In genomic region chr1:167473761-167474160, GRCh38 we compare ENCODE assay signal across 15 cellular contexts. TPM values are rescaled to one million over a fixed set of nuclear protein-coding genes. Genes with fewer than 3 reads are reported as not detected.
DNase-seq lines count a peak whose midpoint lies in the region; ATAC-seq and TF ChIP-seq lines count a peak whose summit lies in the region.
"Had no signal": no experiment of that assay in that cellular context is flagged by ENCODE, and none has a peak within 500 bp of the region (broad histone marks: within the 10 kb centered on the region; RNA-seq: fewer than 3 reads in every experiment).

No MANE protein-coding gene starts in this region.

- H3K36me3 Mint-ChIP-seq in CD4-positive, CD25-positive, alpha-beta regulatory T cell, result peaks cover 29% of the 10 kb centered on the region
- H3K36me3 Mint-ChIP-seq in activated T-cell treated with anti-CD3 and anti-CD28 coated beads, Interleukin-2, amount 50 U/mL, for 24 hours (ENCODE audit: low read depth), result peaks cover 65% of the 10 kb centered on the region
- peaks cover 13 to 44% (median 32%) of the 10 kb centered on the region in 3 donors for H3K36me3 Mint-ChIP-seq in immature natural killer cell
- H3K36me3 Mint-ChIP-seq: mesothelial cell of epicardium had no signal

- intact Hi-C loops in cardiac septum (cut with DNase I) (no loop called here), colonic mucosa (cut with DNase I) (no loop called here)

- no peaks in the 10 kb centered on the region for H3K27me3 ChIP-seq in CD4-positive, CD25-positive, alpha-beta regulatory T cell (ENCODE audit: control insufficient read depth, insufficient read depth, low read length)
- H3K27me3 ChIP-seq in HAP-1 (ENCODE audit: low read depth) (no peaks in the 10 kb centered on the region), colonic mucosa (no peaks in the 10 kb centered on the region)

- H3K9me3 Mint-ChIP-seq in CD4-positive, CD25-positive, alpha-beta regulatory T cell, result no peaks in the 10 kb centered on the region
- H3K9me3 Mint-ChIP-seq in activated T-cell treated with anti-CD3 and anti-CD28 coated beads, Interleukin-2, amount 50 U/mL, for 24 hours, result no peaks in the 10 kb centered on the region
- no peaks in the 10 kb centered on the region for H3K9me3 Mint-ChIP-seq in immature natural killer cell

- peak overlapping the region; percentile 78 to 98 (median 90) for H3K27ac Mint-ChIP-seq in CD4-positive, CD25-positive, alpha-beta regulatory T cell
- peak overlapping the region; percentile 90 for H3K27ac Mint-ChIP-seq in activated T-cell treated with anti-CD3 and anti-CD28 coated beads, Interleukin-2, amount 50 U/mL, for 24 hours
- H3K27ac Mint-ChIP-seq in immature natural killer cell, result peak overlapping the region; percentile 90 to 98 (median 94)
- H3K27ac Mint-ChIP-seq: mesothelial cell of epicardium had no signal

- H3K9me3 ChIP-seq in CD4-positive, CD25-positive, alpha-beta regulatory T cell (ENCODE audit: control insufficient read depth in 2 of 2, low read length in 2 of 2), result no peaks in the 10 kb centered on the region
- H3K9me3 ChIP-seq in HAP-1 (no peaks in the 10 kb centered on the region), colonic mucosa (no peaks in the 10 kb centered on the region)

- peaks cover 34% of the 10 kb centered on the region for H3K36me3 ChIP-seq in CD4-positive, CD25-positive, alpha-beta regulatory T cell (ENCODE audit: control insufficient read depth, insufficient read depth, low read length)
- H3K36me3 ChIP-seq in HAP-1 (replicated peaks), result no peaks in the 10 kb centered on the region
- no peaks in the 10 kb centered on the region for H3K36me3 ChIP-seq in colonic mucosa

- H3K27me3 Mint-ChIP-seq in CD4-positive, CD25-positive, alpha-beta regulatory T cell, result no peaks in the 10 kb centered on the region
- no peaks in the 10 kb centered on the region for H3K27me3 Mint-ChIP-seq in activated T-cell treated with anti-CD3 and anti-CD28 coated beads, Interleukin-2, amount 50 U/mL, for 24 hours
- peaks cover 26 to 62% (median 57%) of the 10 kb centered on the region in 3 donors for H3K27me3 Mint-ChIP-seq in immature natural killer cell (ENCODE audit: low read depth in 3 of 3)

- peaks cover 43 to 95% (median 68%) of the 10 kb centered on the region in 4 donors for H3K4me1 Mint-ChIP-seq in CD4-positive, CD25-positive, alpha-beta regulatory T cell
- peaks cover 90% of the 10 kb centered on the region for H3K4me1 Mint-ChIP-seq in activated T-cell treated with anti-CD3 and anti-CD28 coated beads, Interleukin-2, amount 50 U/mL, for 24 hours (ENCODE audit: low read depth)
- H3K4me1 Mint-ChIP-seq in immature natural killer cell, result peaks cover 95 to 100% of the 10 kb centered on the region in 2 donors

- peak overlapping the region; percentile 72 for H3K4me3 ChIP-seq in CD4-positive, CD25-positive, alpha-beta regulatory T cell (ENCODE audit: low read depth, low read length)
- H3K4me3 ChIP-seq in Jurkat, Clone E6-1 (ENCODE audit: low read length), result peak overlapping the region; percentile 46
- H3K4me3 ChIP-seq in HAP-1 (no peak overlapping the region), colonic mucosa (no peak overlapping the region)

- peak; percentile 50 to 51 for ATAC-seq in CD4-positive, CD25-positive, alpha-beta regulatory T cell (ENCODE audit: low read depth in 2 of 2)

- peak overlapping the region; percentile 74 for H3K27ac ChIP-seq in CD4-positive, CD25-positive, alpha-beta regulatory T cell (ENCODE audit: insufficient read depth, low read length, poor library complexity, severe bottlenecking)
- H3K27ac ChIP-seq in colonic mucosa, result no peak overlapping the region

- peaks cover 89% of the 10 kb centered on the region for H3K4me1 ChIP-seq in CD4-positive, CD25-positive, alpha-beta regulatory T cell (ENCODE audit: control insufficient read depth, insufficient read depth, low read length, poor library complexity, severe bottlenecking)
- H3K4me1 ChIP-seq in HAP-1 (peaks cover 7% of the 10 kb centered on the region; the same call in 1 of the 2 replicates), colonic mucosa (no peaks in the 10 kb centered on the region)

- DNase-seq in CD4-positive, CD25-positive, alpha-beta regulatory T cell, result peak in 2 of 3 donors; percentile 33 to 52
- no peak for DNase-seq in Jurkat, Clone E6-1 (ENCODE audit: low read depth, low spot score)
- DNase-seq in activated T-cell treated with anti-CD3 and anti-CD28 coated beads, Interleukin-2, amount 50 U/mL, for 24 hours, result peak; percentile 37
- peak; percentile 43 to 58 (median 54) for DNase-seq in immature natural killer cell
- DNase-seq in cardiac septum (ENCODE audit: low spot score), result no peak
- DNase-seq in HAP-1 (ENCODE audit: low spot score in 2 of 2), result no peak
- DNase-seq in colonic mucosa, result no peak
- no peak for DNase-seq in NCI-H226
- DNase-seq: activated CD4-positive, alpha-beta T cell treated with anti-CD3 and anti-CD28 coated beads for 1 hour; GOT3; hippocampal formation; KG1; NCI-H2171; right cardiac atrium had no signal

- peak overlapping the region; percentile 79 to 87 (median 82) for H3K4me3 Mint-ChIP-seq in CD4-positive, CD25-positive, alpha-beta regulatory T cell
- H3K4me3 Mint-ChIP-seq in activated T-cell treated with anti-CD3 and anti-CD28 coated beads, Interleukin-2, amount 50 U/mL, for 24 hours, result peak overlapping the region; percentile 57
- H3K4me3 Mint-ChIP-seq in immature natural killer cell, result peak overlapping the region; percentile 83 to 88 (median 87)
- H3K4me3 Mint-ChIP-seq: mesothelial cell of epicardium had no signal

- no peak overlapping the region for H3K9ac ChIP-seq in colonic mucosa (ENCODE audit: low read depth in 2 of 2, low read length in 2 of 2)

- in situ Hi-C loops in HAP-1 (cut with MboI; ENCODE audit: low sequenced_read_pairs), result no loop called here

- no peak for TF ChIP-seq CTCF in colonic mucosa (IDR thresholded peaks at IDR 0.05)

RNA-seq across cellular contexts. Expression of gene CD247, which starts 44.6 kb away (rescaled TPM):
- 410 TPM for total RNA-seq in CD4-positive, CD25-positive, alpha-beta regulatory T cell
- polyA plus RNA-seq in CD4-positive, CD25-positive, alpha-beta regulatory T cell, result 100 to 1,000 TPM; 412 to 718 (median 486) TPM
- 109 TPM for polyA plus RNA-seq in Jurkat, Clone E6-1 (2012; ENCODE audit: insufficient read depth, insufficient read length)
- polyA plus RNA-seq in immature natural killer cell, result 1,000 to 10,000 TPM; 1,122 to 1,466 (median 1,335) TPM
- total RNA-seq in cardiac septum, result 0.57 TPM
- total RNA-seq in colonic mucosa, result 1 to 10 TPM; 2.6 to 4.9 TPM

Comparison
In these comparisons a context has a peak if more than half of its experiments do, and no peak if none do; other contexts are left out.
1. DNase-seq: peak in CD4-positive, CD25-positive, alpha-beta regulatory T cell (2 of 3), activated T-cell treated with anti-CD3 and anti-CD28 coated beads, Interleukin-2, amount 50 U/mL, for 24 hours (single experiment) and immature natural killer cell (3 of 3); none in Jurkat, Clone E6-1 (single experiment), cardiac septum (single experiment), HAP-1 (0 of 2), colonic mucosa (single experiment) and NCI-H226 (single experiment).
2. H3K4me3 ChIP-seq: peak in CD4-positive, CD25-positive, alpha-beta regulatory T cell (single experiment) and Jurkat, Clone E6-1 (single experiment); none in HAP-1 (single experiment) and colonic mucosa (single experiment).
3. RNA of gene CD247, which starts 44.6 kb away (total RNA-seq): 410 TPM in CD4-positive, CD25-positive, alpha-beta regulatory T cell (single experiment); 2.6 to 4.9 TPM in colonic mucosa and 0.57 TPM in cardiac septum (single experiment); every median in the first group is over 10 times any median in the second.
4. Peak in every context shown above with its lines, with median percentiles within 50 percentile points of each other: H3K27ac Mint-ChIP-seq and H3K4me3 Mint-ChIP-seq.